ENCODE assay signal across 8 cellular contexts in genomic region chr20:35490736-35491181, GRCh38. TPM values are rescaled to one million over a fixed set of nuclear protein-coding genes. Genes with fewer than 3 reads are reported as not detected.
DNase-seq lines count a peak whose midpoint lies in the region; ATAC-seq lines count a peak whose summit lies in the region.

No MANE protein-coding gene starts in this region.

- H3K9ac ChIP-seq in skeletal muscle tissue (ENCODE audit: low read depth in 1 of 3, low read length in 3 of 3) = peak overlapping the region in 1 of 3 donors; percentile 25

- ATAC-seq in GM18511 (IDR thresholded peaks at IDR 0.05; ENCODE audit: unreplicated experiment) = peak; percentile 87
- ATAC-seq in HG02885 (IDR thresholded peaks at IDR 0.05; ENCODE audit: poor library complexity, unreplicated experiment) = peak; percentile 92

- H3K27ac ChIP-seq in skeletal muscle tissue (ENCODE audit: low read depth, low read length) = no peak overlapping the region

- H3K27ac Mint-ChIP-seq in activated naive CD8-positive, alpha-beta T cell treated with anti-CD3 and anti-CD28 coated beads for 36 hours = peak overlapping the region; percentile 99

- peak overlapping the region; percentile 22 to 59 (median 39) for H3K4me3 ChIP-seq in skeletal muscle tissue (ENCODE audit: low read length in 3 of 3)

- H3K36me3 ChIP-seq in skeletal muscle tissue (ENCODE audit: control insufficient read depth in 3 of 3, insufficient read depth in 3 of 3, low read length in 3 of 3) = peaks cover 27 to 51% (median 37%) of the 10 kb centered on the region in 3 donors

- no peaks in the 10 kb centered on the region for H3K9me3 ChIP-seq in skeletal muscle tissue (ENCODE audit: control insufficient read depth in 3 of 3, low read length in 3 of 3)

- peaks cover 54% of the 10 kb centered on the region for H3K36me3 Mint-ChIP-seq in activated naive CD8-positive, alpha-beta T cell treated with anti-CD3 and anti-CD28 coated beads for 36 hours

- no peaks in the 10 kb centered on the region for H3K27me3 ChIP-seq in skeletal muscle tissue (ENCODE audit: control insufficient read depth in 3 of 3, insufficient read depth in 3 of 3, low read length in 3 of 3)

- H3K27me3 Mint-ChIP-seq in activated naive CD8-positive, alpha-beta T cell treated with anti-CD3 and anti-CD28 coated beads for 36 hours = no peaks in the 10 kb centered on the region

- H3K4me1 Mint-ChIP-seq in activated naive CD8-positive, alpha-beta T cell treated with anti-CD3 and anti-CD28 coated beads for 36 hours = peaks cover 46% of the 10 kb centered on the region

- H3K4me3 Mint-ChIP-seq in activated naive CD8-positive, alpha-beta T cell treated with anti-CD3 and anti-CD28 coated beads for 36 hours = peak overlapping the region; percentile 99

- H3K4me1 ChIP-seq in skeletal muscle tissue (ENCODE audit: control insufficient read depth in 3 of 3, insufficient read depth in 3 of 3, low read length in 3 of 3) = peaks cover 13 to 15% (median 15%) of the 10 kb centered on the region in 3 donors

- DNase-seq in T follicular helper cell (ENCODE audit: low read depth) = peak; percentile 43
- peak; percentile 60 for DNase-seq in activated naive CD8-positive, alpha-beta T cell treated with anti-CD3 and anti-CD28 coated beads for 36 hours
- no peak for DNase-seq in NCI-H345 (lab: John Stamatoyannopoulos, UW)
- DNase-seq in iPS-NIHi7 (ENCODE audit: extremely low spot score) = no peak
- no peak for DNase-seq in RPMI8226

- no peaks in the 10 kb centered on the region for H3K9me3 Mint-ChIP-seq in activated naive CD8-positive, alpha-beta T cell treated with anti-CD3 and anti-CD28 coated beads for 36 hours

RNA-seq across cellular contexts. Expression of gene CEP250, which starts 35.4 kb away (rescaled TPM):
- 10 to 100 TPM; 48.8 to 55.5 TPM for total RNA-seq in activated naive CD8-positive, alpha-beta T cell treated with anti-CD3 and anti-CD28 coated beads for 36 hours
- total RNA-seq in skeletal muscle tissue = 14.6 TPM

RNA-seq across cellular contexts. Expression of gene C20orf173, which starts 38.7 kb away (rescaled TPM):
- not detected for total RNA-seq in activated naive CD8-positive, alpha-beta T cell treated with anti-CD3 and anti-CD28 coated beads for 36 hours
- not detected for total RNA-seq in skeletal muscle tissue

RNA-seq across cellular contexts. Expression of gene ERGIC3, which starts 51.1 kb away (rescaled TPM):
- total RNA-seq in activated naive CD8-positive, alpha-beta T cell treated with anti-CD3 and anti-CD28 coated beads for 36 hours = 100 to 1,000 TPM; 105 to 107 TPM
- 328 TPM for total RNA-seq in skeletal muscle tissue

RNA-seq across cellular contexts. Expression of gene GDF5, which starts 52.7 kb away (rescaled TPM):
- total RNA-seq in activated naive CD8-positive, alpha-beta T cell treated with anti-CD3 and anti-CD28 coated beads for 36 hours = not detected
- 0.52 TPM for total RNA-seq in skeletal muscle tissue

Comparison
In these comparisons a context has a peak if more than half of its experiments do, and no peak if none do; other contexts are left out.
1. DNase-seq: peak in T follicular helper cell (single experiment) and activated naive CD8-positive, alpha-beta T cell treated with anti-CD3 and anti-CD28 coated beads for 36 hours (single experiment); none in NCI-H345 (single experiment), iPS-NIHi7 (single experiment) and RPMI8226 (single experiment).